11 cellular contexts compared by ENCODE assay signal in genomic region chr5:124544366-124545055, GRCh38.
DNase-seq lines count a peak whose midpoint lies in the region; ATAC-seq, FAIRE-seq and TF ChIP-seq lines count a peak whose summit lies in the region.
"Had no signal": no experiment of that assay in that cellular context is flagged by ENCODE, and none has a peak within 500 bp of the region (broad histone marks: within the 10 kb centered on the region; RNA-seq: fewer than 3 reads in every experiment).

No MANE protein-coding gene starts in this region.

- H3K9ac ChIP-seq in GM12878 (ENCODE audit: control insufficient read depth, insufficient read depth, low read length): no peak overlapping the region

- H3K27me3 ChIP-seq in GM12878 (replicated peaks in 1 of 2; ENCODE audit: control insufficient read depth in 2 of 2, insufficient read depth in 2 of 2, low read length in 1 of 2): no peaks in the 10 kb centered on the region

- no peaks in the 10 kb centered on the region for H3K4me1 ChIP-seq in GM12878 (ENCODE audit: control insufficient read depth, insufficient read depth, low read length)

- H3K4me3 Mint-ChIP-seq in Calu3 (ENCODE audit: low read depth, unreplicated experiment): no peak overlapping the region
- no peak overlapping the region for H3K4me3 Mint-ChIP-seq in activated T-cell treated with anti-CD3 and anti-CD28 coated beads, Interleukin-2, amount 50 U/mL, for 4 hours
- H3K4me3 Mint-ChIP-seq: CD4-positive, CD25-positive, alpha-beta regulatory T cell; type B pancreatic cell had no signal

- ATAC-seq in GM21360 (IDR thresholded peaks at IDR 0.05; ENCODE audit: unreplicated experiment) (peak; percentile 98), HG03108 (IDR thresholded peaks at IDR 0.05; ENCODE audit: unreplicated experiment) (peak; percentile 79), GM12878 (peak; percentile 91)
- no peak for ATAC-seq in activated T-cell treated with anti-CD3 and anti-CD28 coated beads, Interleukin-2, amount 50 U/mL, for 4 hours

- H3K36me3 Mint-ChIP-seq in Calu3 (ENCODE audit: insufficient read depth, unreplicated experiment): no peaks in the 10 kb centered on the region
- no peaks in the 10 kb centered on the region for H3K36me3 Mint-ChIP-seq in activated T-cell treated with anti-CD3 and anti-CD28 coated beads, Interleukin-2, amount 50 U/mL, for 4 hours (ENCODE audit: insufficient read depth)
- H3K36me3 Mint-ChIP-seq: CD4-positive, CD25-positive, alpha-beta regulatory T cell; type B pancreatic cell had no signal

- no peaks in the 10 kb centered on the region for H4K20me1 ChIP-seq in GM12878 (ENCODE audit: control insufficient read depth, insufficient read depth)

- H3K9me3 ChIP-seq in GM12878 (replicated peaks; ENCODE audit: control insufficient read depth, insufficient read depth, low read length): no peaks in the 10 kb centered on the region; the same call in 2 of the 3 replicates

- no peak overlapping the region for H3K27ac Mint-ChIP-seq in Calu3 (ENCODE audit: unreplicated experiment)
- H3K27ac Mint-ChIP-seq: CD4-positive, CD25-positive, alpha-beta regulatory T cell; type B pancreatic cell had no signal

- TF ChIP-seq POLR2A in GM12878 (IDR thresholded peaks at IDR 0.05; ENCODE audit: low read depth, low read length): no peak

- CTCF ChIA-PET in Calu3 (lab: Charles Lee): interaction anchor here (1.1 kb wide), 1 partner anchor 691 kb away, joined by 4 read pairs; no protein-coding TSS in a partner anchor
- CTCF ChIA-PET in GM12878 (lab: Yijun Ruan, JAX): no interaction called here

- POLR2A ChIA-PET in GM12878 (lab: Charles Lee): no interaction called here

- peak; percentile 23 for DNase-seq in Calu3
- peak; percentile 25 for DNase-seq in GM12878 (ENCODE audit: low read depth, low spot score)
- DNase-seq in activated T-cell treated with anti-CD3 and anti-CD28 coated beads, Interleukin-2, amount 50 U/mL, for 4 hours: no peak
- no peak for DNase-seq in NCI-H1048 (lab: John Stamatoyannopoulos, UW)
- no peak for DNase-seq in DMS153 treated with DMSO at 0.1 percent for 48 hours (lab: John Stamatoyannopoulos, UW; ENCODE audit: unreplicated experiment)
- DNase-seq in iPS-NIHi11 (ENCODE audit: low spot score): no peak
- DNase-seq: CD4-positive, CD25-positive, alpha-beta regulatory T cell had no signal

- SMC1A ChIA-PET in GM12878 (lab: Charles Lee; ENCODE audit: uncharacterized antibody, unreplicated experiment): interaction anchor here (0.5 to 0.8 kb wide), 3 partner anchors 11 to 24 kb away, joined by 3 to 4 read pairs (median 3); no protein-coding TSS in a partner anchor

- no peak overlapping the region for H3K27ac ChIP-seq in GM12878 (ENCODE audit: control insufficient read depth, insufficient read depth)
- H3K27ac ChIP-seq: skin epidermis had no signal

- TF ChIP-seq RAD21 in GM12878 (IDR thresholded peaks at IDR 0.05; ENCODE audit: insufficient read depth, low read depth, low read length): 0 out of 2 replicates have a peak, but pooled peaks have one; percentile 6

- H3K4me2 ChIP-seq in GM12878 (ENCODE audit: control insufficient read depth, insufficient read depth): no peak overlapping the region

- in situ Hi-C loops in GM12878 (cut with MboI): no loop called here

- BruUV-seq in Calu3 (replicated peaks; lab: Mats Ljungman, UMichigan) (no TSS peak), GM12878 (replicated peaks; lab: Mats Ljungman, UMichigan) (no TSS peak)

- no peak overlapping the region for H2AFZ ChIP-seq in GM12878 (ENCODE audit: control insufficient read depth, low read depth, low read length)

- no peak for TF ChIP-seq EP300 in GM12878 (IDR thresholded peaks at IDR 0.05; ENCODE audit: borderline replicate concordance in 1 of 2, control insufficient read depth in 1 of 2, low read depth in 2 of 2, low read length in 2 of 2)

- WGBS in GM12878 (ENCODE audit: insufficient coverage, insufficient replicate concordance, low lambda C conversion rate, missing lambda C conversion rate): 23% methylated on average over 2 of the region's 2 CpGs

- no peak overlapping the region for H3K4me3 ChIP-seq in GM12878
- H3K4me3 ChIP-seq: skin epidermis had no signal

- RAD21 ChIA-PET in GM12878 (lab: Charles Lee; ENCODE audit: unreplicated experiment): interaction anchor here (0.7 kb wide), 1 partner anchor 25 kb away, joined by 3 read pairs; no protein-coding TSS in a partner anchor

- TF ChIP-seq CTCF in Calu3 (IDR thresholded peaks at IDR 0.05; ENCODE audit: unreplicated experiment) (no peak), GM12878 (IDR thresholded peaks at IDR 0.05 in 2 of 3, conservative IDR thresholded peaks at IDR 0.05 in 1 of 3; ENCODE audit: control insufficient read depth in 2 of 3, extremely low read depth in 1 of 3, insufficient read depth in 1 of 3, low read depth in 3 of 3, low read length in 3 of 3) (no peak)

- H3K27me3 Mint-ChIP-seq in Calu3 (ENCODE audit: unreplicated experiment): no peaks in the 10 kb centered on the region
- H3K27me3 Mint-ChIP-seq in activated T-cell treated with anti-CD3 and anti-CD28 coated beads, Interleukin-2, amount 50 U/mL, for 4 hours (ENCODE audit: low read depth): no peaks in the 10 kb centered on the region

- peaks cover 9% of the 10 kb centered on the region for H3K4me1 Mint-ChIP-seq in Calu3 (ENCODE audit: low read depth, unreplicated experiment)
- H3K4me1 Mint-ChIP-seq in activated T-cell treated with anti-CD3 and anti-CD28 coated beads, Interleukin-2, amount 50 U/mL, for 4 hours (ENCODE audit: low read depth): no peaks in the 10 kb centered on the region
- H3K4me1 Mint-ChIP-seq: CD4-positive, CD25-positive, alpha-beta regulatory T cell had no signal

- no peaks in the 10 kb centered on the region for H3K36me3 ChIP-seq in GM12878 (ENCODE audit: control insufficient read depth in 2 of 2, insufficient read depth in 2 of 2, low read length in 1 of 2)

- FAIRE-seq in GM12878 (lab: Jason Lieb, UNC): peak; percentile 78

- intact Hi-C loops in Calu3 (cut with micrococcal nuclease; ENCODE audit: unreplicated experiment) (no loop called here), GM12878 (cut with micrococcal nuclease; ENCODE audit: unreplicated experiment) (no loop called here)

- H3K9me3 Mint-ChIP-seq in Calu3 (ENCODE audit: low read depth, unreplicated experiment): peaks cover 2% of the 10 kb centered on the region
- H3K9me3 Mint-ChIP-seq in activated T-cell treated with anti-CD3 and anti-CD28 coated beads, Interleukin-2, amount 50 U/mL, for 4 hours: no peaks in the 10 kb centered on the region

- no peaks in the 10 kb centered on the region for H3K79me2 ChIP-seq in GM12878 (ENCODE audit: control insufficient read depth, insufficient read depth, low read length)

TF ChIP-seq in GM12878, 131 proteins besides CTCF, POLR2A, EP300 and RAD21:
- TF ChIP-seq RUNX3 (IDR thresholded peaks at IDR 0.05; ENCODE audit: low read length) (peak; percentile 77), ZNF217 (IDR thresholded peaks at IDR 0.05) (no peak), BHLHE40 (IDR thresholded peaks at IDR 0.05; ENCODE audit: borderline replicate concordance in 1 of 2, low read depth in 2 of 2, low read length in 1 of 2) (peak; percentile 54 to 88), MTA2 (IDR thresholded peaks at IDR 0.05; ENCODE audit: low read depth) (peak; percentile 65), CREB1 (IDR thresholded peaks at IDR 0.05; ENCODE audit: low read depth) (0 out of 2 replicates have a peak, but pooled peaks have one; percentile 13), ATF7 (IDR thresholded peaks at IDR 0.05; ENCODE audit: low read depth) (peak; percentile 18; the same call in 1 of the 2 replicates), PAX5 (IDR thresholded peaks at IDR 0.05; ENCODE audit: borderline replicate concordance, low read depth, low read length) (peak; percentile 60), ASH2L (IDR thresholded peaks at IDR 0.05; ENCODE audit: borderline replicate concordance, low read depth) (no peak), IKZF1 (conservative IDR thresholded peaks at IDR 0.05) (0 out of 2 replicates have a peak, but pooled peaks have one; percentile 16), IKZF2 (IDR thresholded peaks at IDR 0.05) (peak; percentile 26 to 39; a peak in 2 of 4 replicates), NR2F1 (conservative IDR thresholded peaks at IDR 0.05) (0 out of 2 replicates have a peak, but pooled peaks have one; percentile 19), BCL11A (IDR thresholded peaks at IDR 0.05; ENCODE audit: low read depth, low read length) (peak; percentile 74; the same call in 1 of the 2 replicates)
- TF ChIP-seq, protein P1, sequence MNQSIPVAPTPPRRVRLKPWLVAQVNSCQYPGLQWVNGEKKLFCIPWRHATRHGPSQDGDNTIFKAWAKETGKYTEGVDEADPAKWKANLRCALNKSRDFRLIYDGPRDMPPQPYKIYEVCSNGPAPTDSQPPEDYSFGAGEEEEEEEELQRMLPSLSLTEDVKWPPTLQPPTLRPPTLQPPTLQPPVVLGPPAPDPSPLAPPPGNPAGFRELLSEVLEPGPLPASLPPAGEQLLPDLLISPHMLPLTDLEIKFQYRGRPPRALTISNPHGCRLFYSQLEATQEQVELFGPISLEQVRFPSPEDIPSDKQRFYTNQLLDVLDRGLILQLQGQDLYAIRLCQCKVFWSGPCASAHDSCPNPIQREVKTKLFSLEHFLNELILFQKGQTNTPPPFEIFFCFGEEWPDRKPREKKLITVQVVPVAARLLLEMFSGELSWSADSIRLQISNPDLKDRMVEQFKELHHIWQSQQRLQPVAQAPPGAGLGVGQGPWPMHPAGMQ (IDR thresholded peaks at IDR 0.05; ENCODE audit: borderline replicate concordance): no peak

Comparison
In these comparisons a context has a peak if more than half of its experiments do, and no peak if none do; other contexts are left out.
1. DNase-seq: peak in Calu3 (single experiment) and GM12878 (single experiment); none in activated T-cell treated with anti-CD3 and anti-CD28 coated beads, Interleukin-2, amount 50 U/mL, for 4 hours (single experiment), NCI-H1048 (single experiment), DMS153 treated with DMSO at 0.1 percent for 48 hours (single experiment) and iPS-NIHi11 (single experiment).
2. ATAC-seq: peak in GM21360 (single experiment), HG03108 (single experiment) and GM12878 (single experiment); none in activated T-cell treated with anti-CD3 and anti-CD28 coated beads, Interleukin-2, amount 50 U/mL, for 4 hours (0 of 2).